In genomic region chr3:7190094-7190493, GRCh38 we compare ENCODE assay signal across 22 cellular contexts.
DNase-seq lines count a peak whose midpoint lies in the region; ATAC-seq and TF ChIP-seq lines count a peak whose summit lies in the region.
"Had no signal": no experiment of that assay in that cellular context is flagged by ENCODE, and none has a peak within 500 bp of the region (broad histone marks: within the 10 kb centered on the region; RNA-seq: fewer than 3 reads in every experiment).

No MANE protein-coding gene starts in this region.

- H3K9me3 ChIP-seq in PC-3 (ENCODE audit: low read length): peaks cover 37% of the 10 kb centered on the region
- H3K9me3 ChIP-seq in right lobe of liver: no peaks in the 10 kb centered on the region

- no peak for TF ChIP-seq POLR2A in right lobe of liver (IDR thresholded peaks at IDR 0.05)

- no peaks in the 10 kb centered on the region for H3K36me3 ChIP-seq in PC-3 (ENCODE audit: low read depth, low read length)
- H3K36me3 ChIP-seq in right lobe of liver: no peaks in the 10 kb centered on the region

- no peak overlapping the region for H3K4me2 ChIP-seq in PC-3 (ENCODE audit: low read length)

- no peaks in the 10 kb centered on the region for H4K20me1 ChIP-seq in PC-3 (ENCODE audit: low read length)

- BruUV-seq in PC-3 (replicated peaks; lab: Mats Ljungman, UMichigan): no TSS peak

- WGBS in right lobe of liver (ENCODE audit: insufficient coverage, low coverage, low lambda C conversion rate, missing lambda C conversion rate): 78% methylated on average over 4 of the region's 4 CpGs

- no peaks in the 10 kb centered on the region for H3K27me3 ChIP-seq in PC-3 (ENCODE audit: low read length)
- no peaks in the 10 kb centered on the region for H3K27me3 ChIP-seq in right lobe of liver

- no peaks in the 10 kb centered on the region for H3K9me2 ChIP-seq in PC-3 (replicated peaks; ENCODE audit: low read length)

- ATAC-seq in GM18508 (IDR thresholded peaks at IDR 0.05; ENCODE audit: insufficient read depth, unreplicated experiment) (peak; percentile 38), GM21381 (IDR thresholded peaks at IDR 0.05; ENCODE audit: unreplicated experiment) (peak; percentile 50), HG03432 (IDR thresholded peaks at IDR 0.05; ENCODE audit: unreplicated experiment) (peak; percentile 62), PC-3 (no peak), right lobe of liver (no peak)
- ATAC-seq: activated CD8-positive, alpha-beta T cell treated with anti-CD3 and anti-CD28 coated beads for 36 hours; left lobe of liver; WTC11 had no signal

- H2AFZ ChIP-seq in PC-3 (ENCODE audit: low read length): no peak overlapping the region

- DNase-seq in glomerular endothelial cell (ENCODE audit: extremely low read depth, low read depth, low spot score) (peak; percentile 1), PC-3 (no peak), right lobe of liver (no peak), middle frontal gyrus (ENCODE audit: extremely low spot score, low spot score) (no peak), NCI-H2196 (lab: John Stamatoyannopoulos, UW; ENCODE audit: unreplicated experiment) (no peak)
- DNase-seq: activated CD8-positive, alpha-beta T cell treated with anti-CD3 and anti-CD28 coated beads for 36 hours; activated naive CD8-positive, alpha-beta T cell treated with anti-CD3 and anti-CD28 coated beads, Interleukin-2, amount 10 ng/mL, durations not matched to agents 7 days and 5 days; activated T-cell treated with anti-CD3 and anti-CD28 coated beads, Interleukin-2, amount 50 U/mL, for 48 hours; caudate nucleus; CD4-positive, CD25-positive, alpha-beta regulatory T cell; DND-41; effector memory CD4-positive, alpha-beta T cell; H7; NCI-H187; NCI-H524; SHP77 treated with DMSO at 0.1 percent for 48 hours; stimulated activated CD4-positive, alpha-beta T cell treated with anti-CD3 and anti-CD28 coated beads, Interleukin-1b, Interleukin-23, amount 100 ng/mL, for 48 hours had no signal

- TF ChIP-seq CTCF in PC-3 (conservative IDR thresholded peaks at IDR 0.05; ENCODE audit: low read depth, low read length): no peak
- TF ChIP-seq CTCF in right lobe of liver (IDR thresholded peaks at IDR 0.05): no peak

- H3K79me2 ChIP-seq in PC-3 (ENCODE audit: low read length): no peaks in the 10 kb centered on the region

- H3K9ac ChIP-seq in PC-3 (ENCODE audit: low read length): no peak overlapping the region

- CTCF ChIA-PET in PC-3 (lab: Charles Lee): no interaction called here

- H3K27ac ChIP-seq in PC-3 (ENCODE audit: low read length): no peak overlapping the region
- H3K27ac ChIP-seq in right lobe of liver: no peak overlapping the region

- H3K4me1 ChIP-seq in PC-3 (ENCODE audit: insufficient read depth, low read length) (no peaks in the 10 kb centered on the region), right lobe of liver (no peaks in the 10 kb centered on the region)

- intact Hi-C loops in PC-3 (cut with micrococcal nuclease) (no loop called here), right lobe of liver (cut with DNase I) (no loop called here)

- H3F3A ChIP-seq in PC-3 (ENCODE audit: low read length, unreplicated experiment): no peaks in the 10 kb centered on the region

- H3K4me3 ChIP-seq in PC-3 (ENCODE audit: low read length) (no peak overlapping the region), right lobe of liver (no peak overlapping the region)

- POLR2A ChIA-PET in PC-3 (lab: Charles Lee; ENCODE audit: unreplicated experiment): no interaction called here

Comparison
In these comparisons a context has a peak if more than half of its experiments do, and no peak if none do; other contexts are left out.
1. ATAC-seq: peak in GM18508 (single experiment), GM21381 (single experiment) and HG03432 (single experiment); none in PC-3 (single experiment) and right lobe of liver (0 of 4).